In genomic region chr1:2566106-2567045, GRCh38 we compare ENCODE assay signal across 1 cellular context.
TF ChIP-seq lines count a peak whose summit lies in the region.

No MANE protein-coding gene starts in this region.

TF ChIP-seq in H1, 55 proteins besides CTCF, POLR2A, EP300 and RAD21:
- TF ChIP-seq ZNF274 (IDR thresholded peaks at IDR 0.05; ENCODE audit: borderline replicate concordance, extremely low read depth, low read length) (no peak), PHF8 (conservative IDR thresholded peaks at IDR 0.05; ENCODE audit: low read depth, low read length) (no peak), SIN3A (conservative IDR thresholded peaks at IDR 0.05 in 1 of 2, IDR thresholded peaks at IDR 0.05 in 1 of 2; ENCODE audit: low read depth in 1 of 2, low read length in 2 of 2) (no peak), KDM5A (IDR thresholded peaks at IDR 0.05; ENCODE audit: low read length) (no peak), CBX5 (IDR thresholded peaks at IDR 0.05; ENCODE audit: low read depth, low read length) (no peak), BCL11A (IDR thresholded peaks at IDR 0.05; ENCODE audit: low read depth in 2 of 2, low read length in 2 of 2) (no peak), POU5F1 (IDR thresholded peaks at IDR 0.05; ENCODE audit: low read depth, low read length) (no peak), BRCA1 (IDR thresholded peaks at IDR 0.05; ENCODE audit: low read depth, low read length) (no peak), MAFK (IDR thresholded peaks at IDR 0.05; ENCODE audit: low read depth, low read length) (no peak), HDAC6 (IDR thresholded peaks at IDR 0.05; ENCODE audit: low read depth, low read length) (no peak), FOSL1 (IDR thresholded peaks at IDR 0.05; ENCODE audit: insufficient read depth, low read depth, low read length) (no peak), SRF (IDR thresholded peaks at IDR 0.05; ENCODE audit: low read depth, low read length) (no peak), SUZ12 (IDR thresholded peaks at IDR 0.05; ENCODE audit: low read length) (no peak), SAP30 (IDR thresholded peaks at IDR 0.05; ENCODE audit: insufficient read depth, insufficient replicate concordance, low read length) (no peak), CHD2 (IDR thresholded peaks at IDR 0.05; ENCODE audit: low read length) (no peak), CHD1 (IDR thresholded peaks at IDR 0.05; ENCODE audit: low read depth, low read length) (no peak), CEBPB (IDR thresholded peaks at IDR 0.05; ENCODE audit: low read depth, low read length) (no peak)
